Comparison of ENCODE assay signal across 2 cellular contexts in the genomic region with DNA sequence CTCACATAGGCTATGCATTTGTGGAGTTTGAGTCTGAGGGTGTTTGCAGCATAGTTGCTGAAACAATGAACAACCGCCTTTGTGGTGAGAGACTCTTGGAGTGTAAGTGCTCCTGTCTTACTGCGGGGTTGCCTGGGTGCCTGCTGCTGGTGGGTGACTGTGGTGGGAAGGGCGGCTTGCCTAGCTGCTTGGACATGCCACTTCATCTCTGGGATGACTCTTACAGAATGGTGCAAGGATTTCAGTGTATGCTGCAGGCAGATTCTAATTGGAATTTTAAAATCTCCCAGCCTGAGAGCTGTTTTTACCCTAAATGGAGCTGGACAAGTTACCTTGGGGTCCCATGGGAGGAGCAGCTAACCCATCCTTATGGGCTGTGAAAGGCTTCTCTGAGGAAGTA.
TF ChIP-seq lines count a peak whose summit lies in the region.

No MANE protein-coding gene starts in this region.

TF ChIP-seq in A549, 52 proteins besides CTCF, POLR2A, EP300 and RAD21 (continued from another document):
- TF ChIP-seq, protein P1, sequence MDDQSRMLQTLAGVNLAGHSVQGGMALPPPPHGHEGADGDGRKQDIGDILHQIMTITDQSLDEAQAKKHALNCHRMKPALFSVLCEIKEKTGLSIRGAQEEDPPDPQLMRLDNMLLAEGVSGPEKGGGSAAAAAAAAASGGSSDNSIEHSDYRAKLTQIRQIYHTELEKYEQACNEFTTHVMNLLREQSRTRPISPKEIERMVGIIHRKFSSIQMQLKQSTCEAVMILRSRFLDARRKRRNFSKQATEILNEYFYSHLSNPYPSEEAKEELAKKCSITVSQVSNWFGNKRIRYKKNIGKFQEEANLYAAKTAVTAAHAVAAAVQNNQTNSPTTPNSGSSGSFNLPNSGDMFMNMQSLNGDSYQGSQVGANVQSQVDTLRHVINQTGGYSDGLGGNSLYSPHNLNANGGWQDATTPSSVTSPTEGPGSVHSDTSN (IDR thresholded peaks at IDR 0.05): no peak
- no peak for TF ChIP-seq BHLHE40 (IDR thresholded peaks at IDR 0.05; ENCODE audit: low read depth, low read length)
- TF ChIP-seq HDAC2 (IDR thresholded peaks at IDR 0.05): no peak
- TF ChIP-seq PHF8 (IDR thresholded peaks at IDR 0.05; ENCODE audit: borderline replicate concordance, low read depth): no peak
- TF ChIP-seq, protein P2, sequence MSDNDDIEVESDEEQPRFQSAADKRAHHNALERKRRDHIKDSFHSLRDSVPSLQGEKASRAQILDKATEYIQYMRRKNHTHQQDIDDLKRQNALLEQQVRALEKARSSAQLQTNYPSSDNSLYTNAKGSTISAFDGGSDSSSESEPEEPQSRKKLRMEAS (IDR thresholded peaks at IDR 0.05): no peak
- TF ChIP-seq JUNB (IDR thresholded peaks at IDR 0.05): no peak
- TF ChIP-seq RARB (CRISPR knock-in tag; IDR thresholded peaks at IDR 0.05): no peak
TF ChIP-seq in A549: peak in this region for 0.

TF ChIP-seq in GM23338, 12 proteins besides CTCF, POLR2A, EP300 and RAD21 (continued from another document):
- TF ChIP-seq, protein P3, sequence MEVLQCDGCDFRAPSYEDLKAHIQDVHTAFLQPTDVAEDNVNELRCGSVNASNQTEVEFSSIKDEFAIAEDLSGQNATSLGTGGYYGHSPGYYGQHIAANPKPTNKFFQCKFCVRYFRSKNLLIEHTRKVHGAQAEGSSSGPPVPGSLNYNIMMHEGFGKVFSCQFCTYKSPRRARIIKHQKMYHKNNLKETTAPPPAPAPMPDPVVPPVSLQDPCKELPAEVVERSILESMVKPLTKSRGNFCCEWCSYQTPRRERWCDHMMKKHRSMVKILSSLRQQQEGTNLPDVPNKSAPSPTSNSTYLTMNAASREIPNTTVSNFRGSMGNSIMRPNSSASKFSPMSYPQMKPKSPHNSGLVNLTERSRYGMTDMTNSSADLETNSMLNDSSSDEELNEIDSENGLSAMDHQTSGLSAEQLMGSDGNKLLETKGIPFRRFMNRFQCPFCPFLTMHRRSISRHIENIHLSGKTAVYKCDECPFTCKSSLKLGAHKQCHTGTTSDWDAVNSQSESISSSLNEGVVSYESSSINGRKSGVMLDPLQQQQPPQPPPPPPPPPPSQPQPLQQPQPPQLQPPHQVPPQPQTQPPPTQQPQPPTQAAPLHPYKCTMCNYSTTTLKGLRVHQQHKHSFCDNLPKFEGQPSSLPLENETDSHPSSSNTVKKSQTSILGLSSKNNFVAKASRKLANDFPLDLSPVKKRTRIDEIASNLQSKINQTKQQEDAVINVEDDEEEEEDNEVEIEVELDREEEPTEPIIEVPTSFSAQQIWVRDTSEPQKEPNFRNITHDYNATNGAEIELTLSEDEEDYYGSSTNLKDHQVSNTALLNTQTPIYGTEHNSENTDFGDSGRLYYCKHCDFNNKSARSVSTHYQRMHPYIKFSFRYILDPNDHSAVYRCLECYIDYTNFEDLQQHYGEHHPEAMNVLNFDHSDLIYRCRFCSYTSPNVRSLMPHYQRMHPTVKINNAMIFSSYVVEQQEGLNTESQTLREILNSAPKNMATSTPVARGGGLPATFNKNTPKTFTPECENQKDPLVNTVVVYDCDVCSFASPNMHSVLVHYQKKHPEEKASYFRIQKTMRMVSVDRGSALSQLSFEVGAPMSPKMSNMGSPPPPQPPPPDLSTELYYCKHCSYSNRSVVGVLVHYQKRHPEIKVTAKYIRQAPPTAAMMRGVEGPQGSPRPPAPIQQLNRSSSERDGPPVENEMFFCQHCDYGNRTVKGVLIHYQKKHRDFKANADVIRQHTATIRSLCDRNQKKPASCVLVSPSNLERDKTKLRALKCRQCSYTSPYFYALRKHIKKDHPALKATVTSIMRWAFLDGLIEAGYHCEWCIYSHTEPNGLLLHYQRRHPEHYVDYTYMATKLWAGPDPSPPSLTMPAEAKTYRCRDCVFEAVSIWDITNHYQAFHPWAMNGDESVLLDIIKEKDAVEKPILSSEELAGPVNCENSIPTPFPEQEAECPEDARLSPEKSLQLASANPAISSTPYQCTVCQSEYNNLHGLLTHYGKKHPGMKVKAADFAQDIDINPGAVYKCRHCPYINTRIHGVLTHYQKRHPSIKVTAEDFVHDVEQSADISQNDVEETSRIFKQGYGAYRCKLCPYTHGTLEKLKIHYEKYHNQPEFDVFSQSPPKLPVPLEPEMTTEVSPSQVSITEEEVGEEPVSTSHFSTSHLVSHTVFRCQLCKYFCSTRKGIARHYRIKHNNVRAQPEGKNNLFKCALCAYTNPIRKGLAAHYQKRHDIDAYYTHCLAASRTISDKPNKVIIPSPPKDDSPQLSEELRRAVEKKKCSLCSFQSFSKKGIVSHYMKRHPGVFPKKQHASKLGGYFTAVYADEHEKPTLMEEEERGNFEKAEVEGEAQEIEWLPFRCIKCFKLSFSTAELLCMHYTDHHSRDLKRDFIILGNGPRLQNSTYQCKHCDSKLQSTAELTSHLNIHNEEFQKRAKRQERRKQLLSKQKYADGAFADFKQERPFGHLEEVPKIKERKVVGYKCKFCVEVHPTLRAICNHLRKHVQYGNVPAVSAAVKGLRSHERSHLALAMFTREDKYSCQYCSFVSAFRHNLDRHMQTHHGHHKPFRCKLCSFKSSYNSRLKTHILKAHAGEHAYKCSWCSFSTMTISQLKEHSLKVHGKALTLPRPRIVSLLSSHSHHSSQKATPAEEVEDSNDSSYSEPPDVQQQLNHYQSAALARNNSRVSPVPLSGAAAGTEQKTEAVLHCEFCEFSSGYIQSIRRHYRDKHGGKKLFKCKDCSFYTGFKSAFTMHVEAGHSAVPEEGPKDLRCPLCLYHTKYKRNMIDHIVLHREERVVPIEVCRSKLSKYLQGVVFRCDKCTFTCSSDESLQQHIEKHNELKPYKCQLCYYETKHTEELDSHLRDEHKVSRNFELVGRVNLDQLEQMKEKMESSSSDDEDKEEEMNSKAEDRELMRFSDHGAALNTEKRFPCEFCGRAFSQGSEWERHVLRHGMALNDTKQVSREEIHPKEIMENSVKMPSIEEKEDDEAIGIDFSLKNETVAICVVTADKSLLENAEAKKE (CRISPR knock-in tag; IDR thresholded peaks at IDR 0.05): no peak
- TF ChIP-seq, protein P4, sequence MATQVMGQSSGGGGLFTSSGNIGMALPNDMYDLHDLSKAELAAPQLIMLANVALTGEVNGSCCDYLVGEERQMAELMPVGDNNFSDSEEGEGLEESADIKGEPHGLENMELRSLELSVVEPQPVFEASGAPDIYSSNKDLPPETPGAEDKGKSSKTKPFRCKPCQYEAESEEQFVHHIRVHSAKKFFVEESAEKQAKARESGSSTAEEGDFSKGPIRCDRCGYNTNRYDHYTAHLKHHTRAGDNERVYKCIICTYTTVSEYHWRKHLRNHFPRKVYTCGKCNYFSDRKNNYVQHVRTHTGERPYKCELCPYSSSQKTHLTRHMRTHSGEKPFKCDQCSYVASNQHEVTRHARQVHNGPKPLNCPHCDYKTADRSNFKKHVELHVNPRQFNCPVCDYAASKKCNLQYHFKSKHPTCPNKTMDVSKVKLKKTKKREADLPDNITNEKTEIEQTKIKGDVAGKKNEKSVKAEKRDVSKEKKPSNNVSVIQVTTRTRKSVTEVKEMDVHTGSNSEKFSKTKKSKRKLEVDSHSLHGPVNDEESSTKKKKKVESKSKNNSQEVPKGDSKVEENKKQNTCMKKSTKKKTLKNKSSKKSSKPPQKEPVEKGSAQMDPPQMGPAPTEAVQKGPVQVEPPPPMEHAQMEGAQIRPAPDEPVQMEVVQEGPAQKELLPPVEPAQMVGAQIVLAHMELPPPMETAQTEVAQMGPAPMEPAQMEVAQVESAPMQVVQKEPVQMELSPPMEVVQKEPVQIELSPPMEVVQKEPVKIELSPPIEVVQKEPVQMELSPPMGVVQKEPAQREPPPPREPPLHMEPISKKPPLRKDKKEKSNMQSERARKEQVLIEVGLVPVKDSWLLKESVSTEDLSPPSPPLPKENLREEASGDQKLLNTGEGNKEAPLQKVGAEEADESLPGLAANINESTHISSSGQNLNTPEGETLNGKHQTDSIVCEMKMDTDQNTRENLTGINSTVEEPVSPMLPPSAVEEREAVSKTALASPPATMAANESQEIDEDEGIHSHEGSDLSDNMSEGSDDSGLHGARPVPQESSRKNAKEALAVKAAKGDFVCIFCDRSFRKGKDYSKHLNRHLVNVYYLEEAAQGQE (IDR thresholded peaks at IDR 0.05; ENCODE audit: unreplicated experiment): no peak
- TF ChIP-seq ZNF331 (CRISPR knock-in tag; IDR thresholded peaks at IDR 0.05; ENCODE audit: low read depth): no peak
- no peak for TF ChIP-seq POLR2AphosphoS5 (IDR thresholded peaks at IDR 0.05; ENCODE audit: low read depth)
